ENCODE assay signal across 1 cellular context in genomic region chr2:227703280-227703732, GRCh38.
A peak's percentile ranks its signal among the peaks of the same experiment; 100 is the strongest.
TF ChIP-seq lines count a peak whose summit lies in the region.

No MANE protein-coding gene starts in this region.

TF ChIP-seq in HepG2, 621 proteins besides CTCF, POLR2A, EP300 and RAD21 (continued from another document and continues in another):
- TF ChIP-seq, protein P1, sequence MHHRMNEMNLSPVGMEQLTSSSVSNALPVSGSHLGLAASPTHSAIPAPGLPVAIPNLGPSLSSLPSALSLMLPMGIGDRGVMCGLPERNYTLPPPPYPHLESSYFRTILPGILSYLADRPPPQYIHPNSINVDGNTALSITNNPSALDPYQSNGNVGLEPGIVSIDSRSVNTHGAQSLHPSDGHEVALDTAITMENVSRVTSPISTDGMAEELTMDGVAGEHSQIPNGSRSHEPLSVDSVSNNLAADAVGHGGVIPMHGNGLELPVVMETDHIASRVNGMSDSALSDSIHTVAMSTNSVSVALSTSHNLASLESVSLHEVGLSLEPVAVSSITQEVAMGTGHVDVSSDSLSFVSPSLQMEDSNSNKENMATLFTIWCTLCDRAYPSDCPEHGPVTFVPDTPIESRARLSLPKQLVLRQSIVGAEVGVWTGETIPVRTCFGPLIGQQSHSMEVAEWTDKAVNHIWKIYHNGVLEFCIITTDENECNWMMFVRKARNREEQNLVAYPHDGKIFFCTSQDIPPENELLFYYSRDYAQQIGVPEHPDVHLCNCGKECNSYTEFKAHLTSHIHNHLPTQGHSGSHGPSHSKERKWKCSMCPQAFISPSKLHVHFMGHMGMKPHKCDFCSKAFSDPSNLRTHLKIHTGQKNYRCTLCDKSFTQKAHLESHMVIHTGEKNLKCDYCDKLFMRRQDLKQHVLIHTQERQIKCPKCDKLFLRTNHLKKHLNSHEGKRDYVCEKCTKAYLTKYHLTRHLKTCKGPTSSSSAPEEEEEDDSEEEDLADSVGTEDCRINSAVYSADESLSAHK (CRISPR knock-in tag; IDR thresholded peaks at IDR 0.05; ENCODE audit: borderline replicate concordance) = no peak
- TF ChIP-seq, protein P2, sequence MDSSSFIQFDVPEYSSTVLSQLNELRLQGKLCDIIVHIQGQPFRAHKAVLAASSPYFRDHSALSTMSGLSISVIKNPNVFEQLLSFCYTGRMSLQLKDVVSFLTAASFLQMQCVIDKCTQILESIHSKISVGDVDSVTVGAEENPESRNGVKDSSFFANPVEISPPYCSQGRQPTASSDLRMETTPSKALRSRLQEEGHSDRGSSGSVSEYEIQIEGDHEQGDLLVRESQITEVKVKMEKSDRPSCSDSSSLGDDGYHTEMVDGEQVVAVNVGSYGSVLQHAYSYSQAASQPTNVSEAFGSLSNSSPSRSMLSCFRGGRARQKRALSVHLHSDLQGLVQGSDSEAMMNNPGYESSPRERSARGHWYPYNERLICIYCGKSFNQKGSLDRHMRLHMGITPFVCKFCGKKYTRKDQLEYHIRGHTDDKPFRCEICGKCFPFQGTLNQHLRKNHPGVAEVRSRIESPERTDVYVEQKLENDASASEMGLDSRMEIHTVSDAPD (CRISPR knock-in tag; IDR thresholded peaks at IDR 0.05) = no peak
- TF ChIP-seq ZNF337 (CRISPR knock-in tag; IDR thresholded peaks at IDR 0.05; ENCODE audit: borderline replicate concordance, low read depth) (no peak), SMC3 (IDR thresholded peaks at IDR 0.05; ENCODE audit: low read length) (no peak), SNAI1 (CRISPR knock-in tag; IDR thresholded peaks at IDR 0.05; ENCODE audit: borderline replicate concordance) (no peak), AGO1 (IDR thresholded peaks at IDR 0.05; ENCODE audit: low read depth, low read length, poor library complexity, severe bottlenecking) (no peak), KAT8 (CRISPR knock-in tag; IDR thresholded peaks at IDR 0.05) (no peak), CEBPB (IDR thresholded peaks at IDR 0.05; ENCODE audit: borderline replicate concordance, low read depth, low read length) (no peak; the same call in 1 of the 2 replicates), ZNF850 (CRISPR knock-in tag; conservative IDR thresholded peaks at IDR 0.05) (no peak), ZNF34 (CRISPR knock-in tag; IDR thresholded peaks at IDR 0.05; ENCODE audit: borderline replicate concordance) (no peak), ZNF10 (CRISPR knock-in tag; IDR thresholded peaks at IDR 0.05; ENCODE audit: borderline replicate concordance, low read depth) (no peak), ZNF713 (CRISPR knock-in tag; IDR thresholded peaks at IDR 0.05) (no peak), ETV5 (CRISPR knock-in tag; IDR thresholded peaks at IDR 0.05; ENCODE audit: borderline replicate concordance) (no peak), TCF7 (IDR thresholded peaks at IDR 0.05; ENCODE audit: low read depth) (0 out of 2 replicates have a peak, but pooled peaks have one; percentile 16), ZBTB46 (CRISPR knock-in tag; IDR thresholded peaks at IDR 0.05; ENCODE audit: borderline replicate concordance) (no peak), ZNF12 (CRISPR knock-in tag; IDR thresholded peaks at IDR 0.05) (no peak), CENPX (CRISPR knock-in tag; IDR thresholded peaks at IDR 0.05) (no peak), ZNF333 (CRISPR knock-in tag; IDR thresholded peaks at IDR 0.05; ENCODE audit: borderline replicate concordance) (no peak), BCL6 (CRISPR knock-in tag; IDR thresholded peaks at IDR 0.05) (peak; percentile 29; the same call in 1 of the 2 replicates), NRL (CRISPR knock-in tag; IDR thresholded peaks at IDR 0.05; ENCODE audit: borderline replicate concordance) (no peak), FOXC1 (CRISPR knock-in tag; IDR thresholded peaks at IDR 0.05; ENCODE audit: borderline replicate concordance) (no peak), IRF9 (CRISPR knock-in tag; IDR thresholded peaks at IDR 0.05; ENCODE audit: borderline replicate concordance) (no peak), TEAD3 (CRISPR knock-in tag; optimal IDR thresholded peaks at IDR 0.05; ENCODE audit: borderline replicate concordance) (peak; percentile 90), SIX4 (CRISPR knock-in tag; IDR thresholded peaks at IDR 0.05) (no peak), SIN3B (IDR thresholded peaks at IDR 0.05; ENCODE audit: low read length) (no peak), ZNF766 (CRISPR knock-in tag; IDR thresholded peaks at IDR 0.05; ENCODE audit: borderline replicate concordance) (no peak), HIC2 (CRISPR knock-in tag; IDR thresholded peaks at IDR 0.05; ENCODE audit: low read depth) (no peak), HDAC2 (CRISPR knock-in tag; IDR thresholded peaks at IDR 0.05) (no peak), FOXM1 (CRISPR knock-in tag; IDR thresholded peaks at IDR 0.05) (no peak), THRA (CRISPR knock-in tag; IDR thresholded peaks at IDR 0.05; ENCODE audit: borderline replicate concordance) (0 out of 2 replicates have a peak, but pooled peaks have one; percentile 32)
- TF ChIP-seq, protein P3, sequence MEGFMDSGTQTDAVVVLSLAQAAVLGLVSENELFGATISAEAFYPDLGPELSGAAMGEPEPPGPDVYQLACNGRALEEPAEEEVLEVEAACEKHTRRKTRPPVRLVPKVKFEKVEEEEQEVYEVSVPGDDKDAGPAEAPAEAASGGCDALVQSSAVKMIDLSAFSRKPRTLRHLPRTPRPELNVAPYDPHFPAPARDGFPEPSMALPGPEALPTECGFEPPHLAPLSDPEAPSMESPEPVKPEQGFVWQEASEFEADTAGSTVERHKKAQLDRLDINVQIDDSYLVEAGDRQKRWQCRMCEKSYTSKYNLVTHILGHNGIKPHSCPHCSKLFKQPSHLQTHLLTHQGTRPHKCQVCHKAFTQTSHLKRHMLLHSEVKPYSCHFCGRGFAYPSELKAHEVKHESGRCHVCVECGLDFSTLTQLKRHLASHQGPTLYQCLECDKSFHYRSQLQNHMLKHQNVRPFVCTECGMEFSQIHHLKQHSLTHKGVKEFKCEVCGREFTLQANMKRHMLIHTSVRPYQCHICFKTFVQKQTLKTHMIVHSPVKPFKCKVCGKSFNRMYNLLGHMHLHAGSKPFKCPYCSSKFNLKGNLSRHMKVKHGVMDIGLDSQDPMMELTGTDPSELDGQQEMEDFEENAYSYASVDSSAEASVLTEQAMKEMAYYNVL (CRISPR knock-in tag; IDR thresholded peaks at IDR 0.05; ENCODE audit: borderline replicate concordance) = no peak
- TF ChIP-seq, protein P4, sequence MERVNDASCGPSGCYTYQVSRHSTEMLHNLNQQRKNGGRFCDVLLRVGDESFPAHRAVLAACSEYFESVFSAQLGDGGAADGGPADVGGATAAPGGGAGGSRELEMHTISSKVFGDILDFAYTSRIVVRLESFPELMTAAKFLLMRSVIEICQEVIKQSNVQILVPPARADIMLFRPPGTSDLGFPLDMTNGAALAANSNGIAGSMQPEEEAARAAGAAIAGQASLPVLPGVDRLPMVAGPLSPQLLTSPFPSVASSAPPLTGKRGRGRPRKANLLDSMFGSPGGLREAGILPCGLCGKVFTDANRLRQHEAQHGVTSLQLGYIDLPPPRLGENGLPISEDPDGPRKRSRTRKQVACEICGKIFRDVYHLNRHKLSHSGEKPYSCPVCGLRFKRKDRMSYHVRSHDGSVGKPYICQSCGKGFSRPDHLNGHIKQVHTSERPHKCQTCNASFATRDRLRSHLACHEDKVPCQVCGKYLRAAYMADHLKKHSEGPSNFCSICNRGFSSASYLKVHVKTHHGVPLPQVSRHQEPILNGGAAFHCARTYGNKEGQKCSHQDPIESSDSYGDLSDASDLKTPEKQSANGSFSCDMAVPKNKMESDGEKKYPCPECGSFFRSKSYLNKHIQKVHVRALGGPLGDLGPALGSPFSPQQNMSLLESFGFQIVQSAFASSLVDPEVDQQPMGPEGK (CRISPR knock-in tag; IDR thresholded peaks at IDR 0.05) = no peak
- TF ChIP-seq, protein P5, sequence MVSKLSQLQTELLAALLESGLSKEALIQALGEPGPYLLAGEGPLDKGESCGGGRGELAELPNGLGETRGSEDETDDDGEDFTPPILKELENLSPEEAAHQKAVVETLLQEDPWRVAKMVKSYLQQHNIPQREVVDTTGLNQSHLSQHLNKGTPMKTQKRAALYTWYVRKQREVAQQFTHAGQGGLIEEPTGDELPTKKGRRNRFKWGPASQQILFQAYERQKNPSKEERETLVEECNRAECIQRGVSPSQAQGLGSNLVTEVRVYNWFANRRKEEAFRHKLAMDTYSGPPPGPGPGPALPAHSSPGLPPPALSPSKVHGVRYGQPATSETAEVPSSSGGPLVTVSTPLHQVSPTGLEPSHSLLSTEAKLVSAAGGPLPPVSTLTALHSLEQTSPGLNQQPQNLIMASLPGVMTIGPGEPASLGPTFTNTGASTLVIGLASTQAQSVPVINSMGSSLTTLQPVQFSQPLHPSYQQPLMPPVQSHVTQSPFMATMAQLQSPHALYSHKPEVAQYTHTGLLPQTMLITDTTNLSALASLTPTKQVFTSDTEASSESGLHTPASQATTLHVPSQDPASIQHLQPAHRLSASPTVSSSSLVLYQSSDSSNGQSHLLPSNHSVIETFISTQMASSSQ (IDR thresholded peaks at IDR 0.05; ENCODE audit: low read depth) = no peak
- TF ChIP-seq, protein P5 (CRISPR knock-in tag; IDR thresholded peaks at IDR 0.05; ENCODE audit: borderline replicate concordance) = no peak
